In the genomic region with DNA sequence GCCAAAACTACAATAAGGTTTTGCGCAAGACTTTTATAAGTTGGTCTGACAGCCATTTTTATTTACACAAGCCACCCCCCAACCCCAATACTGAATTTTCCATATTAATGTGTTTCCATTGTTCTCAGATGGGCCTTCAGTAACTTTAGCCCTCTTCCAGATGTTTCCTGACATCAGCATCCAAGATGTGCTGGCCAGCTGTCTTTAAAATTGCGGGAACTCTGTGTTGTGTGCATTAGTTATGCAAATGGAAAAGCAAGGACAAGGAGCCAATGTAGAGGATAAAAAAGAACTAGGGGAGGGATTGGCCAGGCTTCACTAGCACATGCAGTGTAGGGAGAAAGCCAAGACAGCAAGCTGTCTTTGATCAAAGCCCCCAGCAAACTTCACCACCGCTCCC, we compare ENCODE assay signal across 1 cellular context.
A peak's percentile ranks its signal among the peaks of the same experiment; 100 is the strongest.
TF ChIP-seq lines count a peak whose summit lies in the region.

No MANE protein-coding gene starts in this region.

TF ChIP-seq in GM23338, 12 proteins besides CTCF, POLR2A, EP300 and RAD21:
- TF ChIP-seq NANOG (IDR thresholded peaks at IDR 0.05; ENCODE audit: borderline replicate concordance) = peak; percentile 80
- no peak for TF ChIP-seq ZNF331 (CRISPR knock-in tag; IDR thresholded peaks at IDR 0.05; ENCODE audit: low read depth)
